2 cellular contexts compared by ENCODE assay signal in genomic region chr3:170021083-170021482, GRCh38.
TF ChIP-seq lines count a peak whose summit lies in the region.

No MANE protein-coding gene starts in this region.

TF ChIP-seq in GM23338, 12 proteins besides CTCF, POLR2A, EP300 and RAD21:
- TF ChIP-seq ZNF462 (CRISPR knock-in tag; IDR thresholded peaks at IDR 0.05) (no peak), NANOG (IDR thresholded peaks at IDR 0.05; ENCODE audit: borderline replicate concordance) (no peak), ZNF114 (CRISPR knock-in tag; IDR thresholded peaks at IDR 0.05) (no peak), POLR2AphosphoS5 (IDR thresholded peaks at IDR 0.05; ENCODE audit: low read depth) (no peak)

TF ChIP-seq in WTC11, 78 proteins besides CTCF, POLR2A, EP300 and RAD21 (continued from another document):
- TF ChIP-seq ZNF281 (CRISPR knock-in tag; IDR thresholded peaks at IDR 0.05) (no peak), SMAD3 (CRISPR knock-in tag; IDR thresholded peaks at IDR 0.05; ENCODE audit: borderline replicate concordance) (no peak), CDX4 (CRISPR knock-in tag; IDR thresholded peaks at IDR 0.05; ENCODE audit: borderline replicate concordance) (no peak), PRRX2 (CRISPR knock-in tag; IDR thresholded peaks at IDR 0.05) (no peak)
